14 cellular contexts compared by ENCODE assay signal in the genomic region with DNA sequence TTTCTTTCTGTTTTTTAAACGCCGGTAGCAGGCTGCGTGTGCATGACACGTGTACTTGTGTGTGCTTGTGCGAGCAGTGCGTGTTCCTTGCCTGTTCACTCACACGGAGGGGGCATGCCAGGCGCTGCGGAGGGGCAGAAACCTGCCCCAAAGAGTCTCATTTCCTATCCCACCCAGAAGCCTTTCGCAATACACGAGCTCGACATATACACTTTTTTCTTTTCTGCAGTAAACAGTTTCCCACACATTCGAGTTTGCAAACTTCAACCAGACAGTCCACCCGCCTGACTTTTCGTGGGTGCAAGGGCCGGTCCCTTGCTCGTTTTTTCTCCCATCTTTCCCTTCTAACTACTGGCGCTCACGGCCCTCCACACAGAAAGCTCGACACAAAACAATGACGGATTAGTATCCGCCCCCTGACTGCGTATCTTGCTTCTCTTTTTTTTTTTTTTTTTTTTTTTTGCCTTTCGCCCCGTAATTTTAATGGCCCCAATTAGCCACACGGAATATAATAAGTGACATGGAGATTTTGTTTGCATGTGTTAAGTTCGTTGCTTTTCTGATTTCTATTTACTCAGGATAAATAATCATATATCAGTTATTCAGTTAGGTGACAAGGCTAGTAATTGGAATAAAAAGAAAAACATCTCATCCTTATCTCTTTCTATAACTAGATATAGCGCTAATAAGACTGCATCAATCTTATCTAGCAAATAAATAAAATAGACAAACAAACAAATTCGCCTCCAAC. TPM values are rescaled to one million over a fixed set of nuclear protein-coding genes. Genes with fewer than 3 reads are reported as not detected.
DNase-seq lines count a peak whose midpoint lies in the region; ATAC-seq, FAIRE-seq and TF ChIP-seq lines count a peak whose summit lies in the region.
"Had no signal": no experiment of that assay in that cellular context is flagged by ENCODE, and none has a peak within 500 bp of the region (broad histone marks: within the 10 kb centered on the region; RNA-seq: fewer than 3 reads in every experiment).

No MANE protein-coding gene starts in this region.

- no peak overlapping the region for H4K12ac ChIP-seq in trophoblast cell (ENCODE audit: low read depth, low read length)

- H3K27ac Mint-ChIP-seq in activated CD8-positive, alpha-beta T cell treated with anti-CD3 and anti-CD28 coated beads for 36 hours: no peak overlapping the region
- H3K27ac Mint-ChIP-seq in activated CD8-positive, alpha-beta T cell treated with anti-CD3 and anti-CD28 coated beads, Interleukin-2, amount 10 ng/mL, durations not matched to agents 7 days and 5 days: no peak overlapping the region
- peak overlapping the region; percentile 91 to 97 (median 92) for H3K27ac Mint-ChIP-seq in IgD-negative memory B cell

- no peak overlapping the region for H2BK120ac ChIP-seq in trophoblast cell (ENCODE audit: insufficient read depth, low read length, poor library complexity)

- no peak overlapping the region for H3K27ac ChIP-seq in coronary artery
- no peak overlapping the region for H3K27ac ChIP-seq in trophoblast cell (ENCODE audit: low read depth, low read length)
- H3K27ac ChIP-seq in effector memory CD4-positive, alpha-beta T cell (ENCODE audit: insufficient read depth, low read length, poor library complexity, severe bottlenecking): no peak overlapping the region
- H3K27ac ChIP-seq: C4-2B, skin epidermis had no signal

- peaks cover 72% of the 10 kb centered on the region for H3K27me3 ChIP-seq in trophoblast cell (ENCODE audit: insufficient read depth, low read length)
- H3K27me3 ChIP-seq in effector memory CD4-positive, alpha-beta T cell (replicated peaks; ENCODE audit: control insufficient read depth, insufficient read depth, low read length, poor library complexity, severe bottlenecking): peaks cover 66% of the 10 kb centered on the region

- no peak overlapping the region for H3K14ac ChIP-seq in trophoblast cell (ENCODE audit: low read length)

- peaks cover 3 to 7% of the 10 kb centered on the region in 2 experiments for H3K4me1 ChIP-seq in trophoblast cell (ENCODE audit: control insufficient read depth in 1 of 2, insufficient read depth in 2 of 2, low read length in 2 of 2)
- H3K4me1 ChIP-seq in effector memory CD4-positive, alpha-beta T cell (ENCODE audit: control insufficient read depth, insufficient read depth, low read length, poor library complexity, severe bottlenecking): peaks cover 8% of the 10 kb centered on the region

- peaks cover 80% of the 10 kb centered on the region for H3K27me3 Mint-ChIP-seq in activated CD8-positive, alpha-beta T cell treated with anti-CD3 and anti-CD28 coated beads for 36 hours
- H3K27me3 Mint-ChIP-seq in activated CD8-positive, alpha-beta T cell treated with anti-CD3 and anti-CD28 coated beads, Interleukin-2, amount 10 ng/mL, durations not matched to agents 7 days and 5 days (ENCODE audit: low read depth): peaks cover 80% of the 10 kb centered on the region
- H3K27me3 Mint-ChIP-seq in IgD-negative memory B cell: peaks cover 60% of the 10 kb centered on the region

- no CpG with 5 or more reads among the region's 29 CpGs for WGBS in trophoblast cell (ENCODE audit: extremely low coverage, insufficient coverage, insufficient read length)

- FAIRE-seq in urothelium cell line (lab: Jason Lieb, UNC): no peak

- H4K8ac ChIP-seq in trophoblast cell (ENCODE audit: low read depth, low read length): no peak overlapping the region

- no peak overlapping the region for H3K9ac ChIP-seq in trophoblast cell (ENCODE audit: low read length)

- peak overlapping the region; percentile 40 for H3K4me3 Mint-ChIP-seq in activated CD8-positive, alpha-beta T cell treated with anti-CD3 and anti-CD28 coated beads for 36 hours
- H3K4me3 Mint-ChIP-seq in activated CD8-positive, alpha-beta T cell treated with anti-CD3 and anti-CD28 coated beads, Interleukin-2, amount 10 ng/mL, durations not matched to agents 7 days and 5 days: no peak overlapping the region
- peak overlapping the region; percentile 43 to 77 (median 61) for H3K4me3 Mint-ChIP-seq in IgD-negative memory B cell

- no peaks in the 10 kb centered on the region for H3K79me1 ChIP-seq in trophoblast cell (ENCODE audit: low read length)

- ATAC-seq in activated CD8-positive, alpha-beta T cell treated with anti-CD3 and anti-CD28 coated beads for 36 hours: no peak
- no peak for ATAC-seq in activated CD8-positive, alpha-beta T cell treated with anti-CD3 and anti-CD28 coated beads, Interleukin-2, amount 10 ng/mL, durations not matched to agents 7 days and 5 days

- intact Hi-C loops in activated CD8-positive, alpha-beta T cell treated with anti-CD3 and anti-CD28 coated beads for 36 hours (cut with micrococcal nuclease): loop anchor here (10.0 kb wide), 1 partner anchor 201 kb away; no protein-coding TSS in a partner anchor

- H3K23ac ChIP-seq in trophoblast cell (ENCODE audit: low read length): no peak overlapping the region

- H3K4me2 ChIP-seq in trophoblast cell (ENCODE audit: low read length): peak overlapping the region; percentile 1

- peak overlapping the region; percentile 66 for H3K4me3 ChIP-seq in coronary artery
- no peak overlapping the region for H3K4me3 ChIP-seq in trophoblast cell (ENCODE audit: low read depth, low read length)
- no peak overlapping the region for H3K4me3 ChIP-seq in effector memory CD4-positive, alpha-beta T cell (ENCODE audit: insufficient read depth, low read depth, low read length, poor library complexity, severe bottlenecking)

- peaks cover 6% of the 10 kb centered on the region for H3K9me3 ChIP-seq in trophoblast cell (ENCODE audit: insufficient read depth, low read depth, low read length)
- H3K9me3 ChIP-seq in effector memory CD4-positive, alpha-beta T cell (ENCODE audit: control insufficient read depth, low read length): no peaks in the 10 kb centered on the region

- peaks cover 26% of the 10 kb centered on the region for H3K4me1 Mint-ChIP-seq in activated CD8-positive, alpha-beta T cell treated with anti-CD3 and anti-CD28 coated beads for 36 hours (ENCODE audit: low read depth)
- H3K4me1 Mint-ChIP-seq in activated CD8-positive, alpha-beta T cell treated with anti-CD3 and anti-CD28 coated beads, Interleukin-2, amount 10 ng/mL, durations not matched to agents 7 days and 5 days (ENCODE audit: low read depth): peaks cover 16% of the 10 kb centered on the region
- H3K4me1 Mint-ChIP-seq in IgD-negative memory B cell: peaks cover 12 to 19% (median 13%) of the 10 kb centered on the region in 3 donors

- peak; percentile 10 for DNase-seq in activated CD8-positive, alpha-beta T cell treated with anti-CD3 and anti-CD28 coated beads for 36 hours
- DNase-seq in activated CD8-positive, alpha-beta T cell treated with anti-CD3 and anti-CD28 coated beads, Interleukin-2, amount 10 ng/mL, durations not matched to agents 7 days and 5 days: no peak
- DNase-seq in coronary artery (ENCODE audit: low spot score) (no peak), trophoblast cell (no peak), urothelium cell line (ENCODE audit: low spot score) (no peak), ecto neural progenitor cell (ENCODE audit: low spot score) (no peak)
- no peak for DNase-seq in effector memory CD4-positive, alpha-beta T cell
- DNase-seq: HCEC 1CT, KBM-7, NCI-H2227 treated with DMSO at 0.1 percent for 48 hours, RPMI8226 had no signal

- no peak overlapping the region for H2AFZ ChIP-seq in trophoblast cell (ENCODE audit: insufficient read depth, low read length, poor library complexity)

- H2BK5ac ChIP-seq in trophoblast cell (ENCODE audit: low read depth, low read length, poor library complexity): no peak overlapping the region

- no peaks in the 10 kb centered on the region for H3K9me3 Mint-ChIP-seq in activated CD8-positive, alpha-beta T cell treated with anti-CD3 and anti-CD28 coated beads for 36 hours
- H3K9me3 Mint-ChIP-seq in activated CD8-positive, alpha-beta T cell treated with anti-CD3 and anti-CD28 coated beads, Interleukin-2, amount 10 ng/mL, durations not matched to agents 7 days and 5 days (ENCODE audit: insufficient read depth): no peaks in the 10 kb centered on the region
- H3K9me3 Mint-ChIP-seq in IgD-negative memory B cell: peaks cover 0 to 9% (median 2%) of the 10 kb centered on the region in 3 donors

- H4K91ac ChIP-seq in trophoblast cell (ENCODE audit: low read depth, low read length): no peak overlapping the region

- H3K79me2 ChIP-seq in trophoblast cell (ENCODE audit: control insufficient read depth, insufficient read depth, low read length, poor library complexity): no peaks in the 10 kb centered on the region

- H3K36me3 ChIP-seq in trophoblast cell (ENCODE audit: control insufficient read depth in 1 of 2, insufficient read depth in 2 of 2, low read length in 2 of 2): no peaks in the 10 kb centered on the region
- no peaks in the 10 kb centered on the region for H3K36me3 ChIP-seq in effector memory CD4-positive, alpha-beta T cell (ENCODE audit: control insufficient read depth, insufficient read depth, low read length)

- POLR2A ChIA-PET in activated CD8-positive, alpha-beta T cell treated with anti-CD3 and anti-CD28 coated beads for 36 hours (lab: Charles Lee): no interaction called here
- POLR2A ChIA-PET in activated CD8-positive, alpha-beta T cell treated with anti-CD3 and anti-CD28 coated beads, Interleukin-2, amount 10 ng/mL, durations not matched to agents 7 days and 5 days (lab: Charles Lee): no interaction called here

- no peak for TF ChIP-seq CTCF in activated CD8-positive, alpha-beta T cell treated with anti-CD3 and anti-CD28 coated beads for 36 hours (IDR thresholded peaks at IDR 0.05)
- TF ChIP-seq CTCF in coronary artery (IDR thresholded peaks at IDR 0.05): no peak

- H3K36me3 Mint-ChIP-seq in activated CD8-positive, alpha-beta T cell treated with anti-CD3 and anti-CD28 coated beads for 36 hours (ENCODE audit: low read depth): peaks cover 8% of the 10 kb centered on the region
- peaks cover 5% of the 10 kb centered on the region for H3K36me3 Mint-ChIP-seq in activated CD8-positive, alpha-beta T cell treated with anti-CD3 and anti-CD28 coated beads, Interleukin-2, amount 10 ng/mL, durations not matched to agents 7 days and 5 days (ENCODE audit: low read depth)
- H3K36me3 Mint-ChIP-seq in IgD-negative memory B cell: peaks cover 7% of the 10 kb centered on the region

- CTCF ChIA-PET in activated CD8-positive, alpha-beta T cell treated with anti-CD3 and anti-CD28 coated beads for 36 hours (lab: Charles Lee): interaction anchor here (1.1 kb wide), 1 partner anchor 14 kb away, joined by 3 read pairs; no protein-coding TSS in a partner anchor
- CTCF ChIA-PET in activated CD8-positive, alpha-beta T cell treated with anti-CD3 and anti-CD28 coated beads, Interleukin-2, amount 10 ng/mL, durations not matched to agents 7 days and 5 days (lab: Charles Lee): interaction anchor here (1.2 kb wide), 1 partner anchor 9 kb away, joined by 3 read pairs; no protein-coding TSS in a partner anchor

- H2BK12ac ChIP-seq in trophoblast cell (ENCODE audit: low read length): no peak overlapping the region

- no peak overlapping the region for H3K18ac ChIP-seq in trophoblast cell (ENCODE audit: low read length)

- H2AK5ac ChIP-seq in trophoblast cell (ENCODE audit: low read length): no peak overlapping the region

- no peak overlapping the region for H3K4ac ChIP-seq in trophoblast cell (ENCODE audit: low read depth, low read length)

RNA-seq across cellular contexts. Expression of gene OTP, which starts 5.3 kb away (rescaled TPM):
- total RNA-seq in activated CD8-positive, alpha-beta T cell treated with anti-CD3 and anti-CD28 coated beads for 36 hours: not detected
- not detected for total RNA-seq in activated CD8-positive, alpha-beta T cell treated with anti-CD3 and anti-CD28 coated beads, Interleukin-2, amount 10 ng/mL, durations not matched to agents 7 days and 5 days
- polyA plus RNA-seq in IgD-negative memory B cell: not detected
- polyA plus RNA-seq in trophoblast cell (2013): 0.03 TPM in 2 replicates

Comparison
In these comparisons a context has a peak if more than half of its experiments do, and no peak if none do; other contexts are left out.
1. H3K27ac Mint-ChIP-seq: peak in IgD-negative memory B cell (3 of 3); none in activated CD8-positive, alpha-beta T cell treated with anti-CD3 and anti-CD28 coated beads for 36 hours (single experiment) and activated CD8-positive, alpha-beta T cell treated with anti-CD3 and anti-CD28 coated beads, Interleukin-2, amount 10 ng/mL, durations not matched to agents 7 days and 5 days (single experiment).